In the genomic region with DNA sequence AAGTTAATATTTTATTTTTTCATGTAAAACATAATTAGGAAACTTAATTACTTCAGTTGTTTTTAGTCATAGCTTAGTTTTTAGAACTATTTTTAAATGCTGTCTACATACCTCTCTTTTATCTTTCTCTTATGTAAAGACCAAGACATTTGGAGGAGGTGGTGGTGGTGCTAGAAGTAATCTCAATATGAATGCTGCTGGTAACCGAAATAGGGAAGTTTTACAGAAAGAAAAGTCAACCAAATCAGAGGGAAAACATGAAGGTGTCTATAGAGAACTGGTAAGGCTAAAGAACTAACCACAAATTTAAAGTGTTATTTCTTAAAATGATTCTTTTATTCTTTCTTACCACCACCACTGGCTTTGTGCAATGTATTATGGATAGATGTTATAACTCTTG, we compare ENCODE assay signal across 31 cellular contexts.
DNase-seq lines count a peak whose midpoint lies in the region; ATAC-seq, FAIRE-seq and TF ChIP-seq lines count a peak whose summit lies in the region.
"Had no signal": no experiment of that assay in that cellular context is flagged by ENCODE, and none has a peak within 500 bp of the region (broad histone marks: within the 10 kb centered on the region; RNA-seq: fewer than 3 reads in every experiment).

No MANE protein-coding gene starts in this region.

- SMC1A ChIA-PET in GM12878 (lab: Charles Lee; ENCODE audit: uncharacterized antibody, unreplicated experiment), result no interaction called here

- intact Hi-C loops in GM12878 (cut with micrococcal nuclease; ENCODE audit: unreplicated experiment) (no loop called here), sigmoid colon (cut with DNase I) (no loop called here), posterior cingulate gyrus (cut with DNase I) (no loop called here), ovary (cut with DNase I) (no loop called here)

- no peaks in the 10 kb centered on the region for H4K20me1 ChIP-seq in GM12878 (ENCODE audit: control insufficient read depth, insufficient read depth)
- H4K20me1 ChIP-seq: BLaER1 had no signal

- RAD21 ChIA-PET in GM12878 (lab: Charles Lee; ENCODE audit: unreplicated experiment), result no interaction called here

- no peak overlapping the region for H3K4me2 ChIP-seq in GM12878 (ENCODE audit: control insufficient read depth, insufficient read depth)
- H3K4me2 ChIP-seq: BLaER1, hepatocyte had no signal

- ATAC-seq in GM18520 (IDR thresholded peaks at IDR 0.05; ENCODE audit: unreplicated experiment), result peak; percentile 81
- peak; percentile 61 for ATAC-seq in GM21619 (IDR thresholded peaks at IDR 0.05; ENCODE audit: unreplicated experiment)
- ATAC-seq in HG02885 (IDR thresholded peaks at IDR 0.05; ENCODE audit: poor library complexity, unreplicated experiment), result peak; percentile 54
- peak; percentile 61 for ATAC-seq in GM12878
- ATAC-seq: activated CD4-positive, CD25-positive, alpha-beta regulatory T cell treated with anti-CD3 and anti-CD28 coated beads, Interleukin-2, amount 50 U/mL, for 24 hours; naive thymus-derived CD8-positive, alpha-beta T cell; Panc1 had no signal

- POLR2A ChIA-PET in GM12878 (lab: Charles Lee), result no interaction called here

- CTCF ChIA-PET in GM12878 (lab: Yijun Ruan, JAX), result no interaction called here

- TF ChIP-seq RAD21 in GM12878 (IDR thresholded peaks at IDR 0.05; ENCODE audit: insufficient read depth, low read depth, low read length), result no peak

- 82% methylated on average over 1 of the region's 1 CpG for WGBS in GM12878 (ENCODE audit: insufficient coverage, insufficient replicate concordance, low lambda C conversion rate, missing lambda C conversion rate)
- 81 to 96% methylated on average over 1 of the region's 1 CpG for WGBS in sigmoid colon, 2 donors
- WGBS in ovary, 3 donors, result 82 to 92% (median 85%) methylated on average over 1 of the region's 1 CpG

- H3K9ac ChIP-seq in GM12878 (ENCODE audit: control insufficient read depth, insufficient read depth, low read length), result no peak overlapping the region
- H3K9ac ChIP-seq: BLaER1 had no signal

- no peak overlapping the region for H3K4me3 ChIP-seq in GM12878
- H3K4me3 ChIP-seq in sigmoid colon, result no peak overlapping the region
- no peak overlapping the region for H3K4me3 ChIP-seq in ovary
- H3K4me3 ChIP-seq: BLaER1, esophagus squamous epithelium, hepatocyte, spleen had no signal

- no peaks in the 10 kb centered on the region for H3K4me1 ChIP-seq in GM12878 (ENCODE audit: control insufficient read depth, insufficient read depth, low read length)
- H3K4me1 ChIP-seq in sigmoid colon, result no peaks in the 10 kb centered on the region
- no peaks in the 10 kb centered on the region for H3K4me1 ChIP-seq in ovary (ENCODE audit: insufficient read depth)
- H3K4me1 ChIP-seq: BLaER1, esophagus squamous epithelium, spleen had no signal

- no peaks in the 10 kb centered on the region; the same call in 2 of the 3 replicates for H3K9me3 ChIP-seq in GM12878 (replicated peaks; ENCODE audit: control insufficient read depth, insufficient read depth, low read length)
- H3K9me3 ChIP-seq in sigmoid colon, result no peaks in the 10 kb centered on the region
- peaks cover 0 to 5% of the 10 kb centered on the region in 2 donors for H3K9me3 ChIP-seq in ovary

- no peak overlapping the region for H2AFZ ChIP-seq in GM12878 (ENCODE audit: control insufficient read depth, low read depth, low read length)
- H2AFZ ChIP-seq: hepatocyte had no signal

- TF ChIP-seq EP300 in GM12878 (IDR thresholded peaks at IDR 0.05; ENCODE audit: borderline replicate concordance in 1 of 2, control insufficient read depth in 1 of 2, low read depth in 2 of 2, low read length in 2 of 2) (peak; percentile 16 to 25; a peak in 1 of 4 replicates), sigmoid colon (IDR thresholded peaks at IDR 0.05) (no peak), ovary (IDR thresholded peaks at IDR 0.05) (no peak)

- DNase-seq in GM12878 (ENCODE audit: low read depth, low spot score) (no peak), sigmoid colon (no peak), posterior cingulate gyrus (no peak), ovary (no peak)
- no peak for DNase-seq in activated naive CD4-positive, alpha-beta T cell treated with Interleukin-2 at 50 U/mL for 16 hours
- DNase-seq: activated CD4-positive, alpha-beta memory T cell treated with anti-CD3 and anti-CD28 coated beads for 36 hours; activated effector memory CD4-positive, alpha-beta T cell treated with Interleukin-2 at 50 U/mL for 16 hours; central memory CD4-positive, alpha-beta T cell; esophagus squamous epithelium; KBM-7; midbrain; MM.1S; naive thymus-derived CD8-positive, alpha-beta T cell; NCI-H1694; NCI-H524; occipital lobe; SIG-M5; spleen; stimulated activated CD4-positive, alpha-beta T cell treated with anti-CD3 and anti-CD28 coated beads, Interleukin-4, amount 100 ng/mL, for 1 hour; stimulated activated naive CD4-positive, alpha-beta T cell; SW 1271 had no signal

- H3K36me3 ChIP-seq in GM12878 (ENCODE audit: control insufficient read depth in 2 of 2, insufficient read depth in 2 of 2, low read length in 1 of 2) (peaks cover 0 to 1% of the 10 kb centered on the region in 2 experiments), sigmoid colon (peaks cover 0 to 50% (median 3%) of the 10 kb centered on the region in 4 donors), ovary (no peaks in the 10 kb centered on the region)

- H3K27me3 ChIP-seq in GM12878 (replicated peaks in 1 of 2; ENCODE audit: control insufficient read depth in 2 of 2, insufficient read depth in 2 of 2, low read length in 1 of 2) (no peaks in the 10 kb centered on the region), sigmoid colon (no peaks in the 10 kb centered on the region), ovary (no peaks in the 10 kb centered on the region)
- H3K27me3 ChIP-seq: BLaER1, esophagus squamous epithelium, hepatocyte, spleen had no signal

- no peak for TF ChIP-seq CTCF in GM12878 (IDR thresholded peaks at IDR 0.05 in 2 of 3, conservative IDR thresholded peaks at IDR 0.05 in 1 of 3; ENCODE audit: control insufficient read depth in 2 of 3, extremely low read depth in 1 of 3, insufficient read depth in 1 of 3, low read depth in 3 of 3, low read length in 3 of 3)
- TF ChIP-seq CTCF in sigmoid colon (IDR thresholded peaks at IDR 0.05), result no peak
- TF ChIP-seq CTCF in ovary (IDR thresholded peaks at IDR 0.05), result no peak

- no TSS peak for BruUV-seq in GM12878 (replicated peaks; lab: Mats Ljungman, UMichigan)

- no peaks in the 10 kb centered on the region for H3K79me2 ChIP-seq in GM12878 (ENCODE audit: control insufficient read depth, insufficient read depth, low read length)
- H3K79me2 ChIP-seq: hepatocyte had no signal

- no peak for TF ChIP-seq POLR2A in GM12878 (IDR thresholded peaks at IDR 0.05; ENCODE audit: low read depth, low read length)
- no peak for TF ChIP-seq POLR2A in sigmoid colon (IDR thresholded peaks at IDR 0.05)
- TF ChIP-seq POLR2A in ovary (IDR thresholded peaks at IDR 0.05), result no peak

- in situ Hi-C loops in GM12878 (cut with MboI), result no loop called here

- H3K27ac ChIP-seq in GM12878 (ENCODE audit: control insufficient read depth, insufficient read depth) (no peak overlapping the region), sigmoid colon (no peak overlapping the region), ovary (no peak overlapping the region)
- H3K27ac ChIP-seq: BLaER1, esophagus squamous epithelium, hepatocyte, spleen had no signal

- peak; percentile 31 for FAIRE-seq in GM12878 (lab: Jason Lieb, UNC)
- FAIRE-seq: frontal cortex, GM12891, urothelium cell line had no signal

TF ChIP-seq in GM12878, 131 proteins besides CTCF, POLR2A, EP300 and RAD21 (continues in another document):
- TF ChIP-seq ZZZ3 (IDR thresholded peaks at IDR 0.05; ENCODE audit: control insufficient read depth, insufficient read length, low read depth) (no peak), POLR2AphosphoS2 (IDR thresholded peaks at IDR 0.05; ENCODE audit: low read depth, low read length) (no peak), NKRF (conservative IDR thresholded peaks at IDR 0.05) (no peak), HDGF (IDR thresholded peaks at IDR 0.05) (no peak), POLR2AphosphoS5 (IDR thresholded peaks at IDR 0.05; ENCODE audit: low read length) (no peak)
- TF ChIP-seq, protein P1, sequence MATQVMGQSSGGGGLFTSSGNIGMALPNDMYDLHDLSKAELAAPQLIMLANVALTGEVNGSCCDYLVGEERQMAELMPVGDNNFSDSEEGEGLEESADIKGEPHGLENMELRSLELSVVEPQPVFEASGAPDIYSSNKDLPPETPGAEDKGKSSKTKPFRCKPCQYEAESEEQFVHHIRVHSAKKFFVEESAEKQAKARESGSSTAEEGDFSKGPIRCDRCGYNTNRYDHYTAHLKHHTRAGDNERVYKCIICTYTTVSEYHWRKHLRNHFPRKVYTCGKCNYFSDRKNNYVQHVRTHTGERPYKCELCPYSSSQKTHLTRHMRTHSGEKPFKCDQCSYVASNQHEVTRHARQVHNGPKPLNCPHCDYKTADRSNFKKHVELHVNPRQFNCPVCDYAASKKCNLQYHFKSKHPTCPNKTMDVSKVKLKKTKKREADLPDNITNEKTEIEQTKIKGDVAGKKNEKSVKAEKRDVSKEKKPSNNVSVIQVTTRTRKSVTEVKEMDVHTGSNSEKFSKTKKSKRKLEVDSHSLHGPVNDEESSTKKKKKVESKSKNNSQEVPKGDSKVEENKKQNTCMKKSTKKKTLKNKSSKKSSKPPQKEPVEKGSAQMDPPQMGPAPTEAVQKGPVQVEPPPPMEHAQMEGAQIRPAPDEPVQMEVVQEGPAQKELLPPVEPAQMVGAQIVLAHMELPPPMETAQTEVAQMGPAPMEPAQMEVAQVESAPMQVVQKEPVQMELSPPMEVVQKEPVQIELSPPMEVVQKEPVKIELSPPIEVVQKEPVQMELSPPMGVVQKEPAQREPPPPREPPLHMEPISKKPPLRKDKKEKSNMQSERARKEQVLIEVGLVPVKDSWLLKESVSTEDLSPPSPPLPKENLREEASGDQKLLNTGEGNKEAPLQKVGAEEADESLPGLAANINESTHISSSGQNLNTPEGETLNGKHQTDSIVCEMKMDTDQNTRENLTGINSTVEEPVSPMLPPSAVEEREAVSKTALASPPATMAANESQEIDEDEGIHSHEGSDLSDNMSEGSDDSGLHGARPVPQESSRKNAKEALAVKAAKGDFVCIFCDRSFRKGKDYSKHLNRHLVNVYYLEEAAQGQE (IDR thresholded peaks at IDR 0.05; ENCODE audit: low read depth, low read length), result no peak
